Comparison of ENCODE assay signal across 15 cellular contexts in the genomic region with DNA sequence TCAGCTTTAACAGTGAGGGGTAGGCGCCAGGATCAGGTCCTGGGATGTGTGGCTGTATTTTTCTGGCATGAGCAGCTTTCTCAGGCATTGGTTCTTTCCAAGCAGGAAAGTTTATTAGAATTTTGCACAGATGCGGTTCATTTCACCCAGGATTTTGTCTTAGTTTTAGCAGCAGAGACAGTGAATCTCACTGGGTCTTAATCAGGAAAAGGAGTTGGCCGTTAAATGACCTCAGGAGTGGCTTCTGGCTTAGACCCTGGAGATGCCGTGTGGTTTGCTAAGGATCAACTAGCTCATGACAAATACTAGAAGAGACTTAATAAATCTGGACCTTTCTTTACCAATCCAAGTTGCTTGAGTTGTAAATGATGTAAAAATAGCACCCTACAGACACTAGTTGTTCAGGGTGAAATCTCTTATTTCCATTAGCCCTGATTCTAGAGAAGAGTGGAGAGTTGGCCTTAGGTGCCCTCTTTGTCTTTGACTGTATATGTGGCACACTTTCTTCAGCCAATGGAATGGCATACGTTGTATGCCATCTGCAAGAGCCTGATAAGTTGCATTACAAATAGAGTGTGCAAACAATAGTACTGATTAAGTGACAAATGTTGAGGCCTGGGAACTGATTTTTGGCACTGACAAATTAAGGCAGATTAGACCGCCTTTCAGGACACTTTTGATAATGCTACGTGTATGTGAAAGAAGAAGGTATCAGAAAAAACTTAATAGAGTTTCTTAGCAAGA. TPM values are rescaled to one million over a fixed set of nuclear protein-coding genes. Genes with fewer than 3 reads are reported as not detected.
DNase-seq lines count a peak whose midpoint lies in the region; ATAC-seq, FAIRE-seq and TF ChIP-seq lines count a peak whose summit lies in the region.
"Had no signal": no experiment of that assay in that cellular context is flagged by ENCODE, and none has a peak within 500 bp of the region (broad histone marks: within the 10 kb centered on the region; RNA-seq: fewer than 3 reads in every experiment).

No MANE protein-coding gene starts in this region.

- H4K20me1 ChIP-seq in SU-DHL-6 (ENCODE audit: low read depth, low read length): no peaks in the 10 kb centered on the region

- H2BK5ac ChIP-seq in mesenchymal stem cell (ENCODE audit: low read depth, low read length, poor library complexity, severe bottlenecking): no peak overlapping the region

- H2AFZ ChIP-seq in SU-DHL-6 (ENCODE audit: low read depth, low read length, severe bottlenecking) (no peak overlapping the region), mesenchymal stem cell (ENCODE audit: low read depth, low read length) (no peak overlapping the region)

- peaks cover 31% of the 10 kb centered on the region for H3K4me1 Mint-ChIP-seq in activated CD4-positive, alpha-beta T cell treated with anti-CD3 and anti-CD28 coated beads, Interleukin-2, amount 10 ng/mL, durations not matched to agents 7 days and 5 days
- peaks cover 58% of the 10 kb centered on the region for H3K4me1 Mint-ChIP-seq in CD8-positive, alpha-beta T cell (ENCODE audit: low read depth)

- H3K27me3 ChIP-seq in SU-DHL-6 (ENCODE audit: low read length) (no peaks in the 10 kb centered on the region), mesenchymal stem cell (ENCODE audit: control insufficient read depth in 1 of 2, insufficient read depth in 1 of 2, low read length in 2 of 2) (no peaks in the 10 kb centered on the region), tibial artery (no peaks in the 10 kb centered on the region)
- no peaks in the 10 kb centered on the region for H3K27me3 ChIP-seq in CD8-positive, alpha-beta T cell (ENCODE audit: insufficient read depth, low read length)

- no peak overlapping the region for H2BK120ac ChIP-seq in mesenchymal stem cell (ENCODE audit: low read depth, low read length)

- peak overlapping the region; percentile 85 for H3K4me2 ChIP-seq in SU-DHL-6 (ENCODE audit: low read depth, low read length, poor library complexity, severe bottlenecking)
- H3K4me2 ChIP-seq in mesenchymal stem cell (ENCODE audit: low read length, poor library complexity, severe bottlenecking): no peak overlapping the region

- H3K14ac ChIP-seq in mesenchymal stem cell (ENCODE audit: low read length in 2 of 2): no peak overlapping the region

- H3K79me1 ChIP-seq in mesenchymal stem cell (replicated peaks; ENCODE audit: low read length, poor library complexity, severe bottlenecking): peaks cover 2% of the 10 kb centered on the region

- H3K36me3 ChIP-seq in SU-DHL-6 (ENCODE audit: low read length) (no peaks in the 10 kb centered on the region), mesenchymal stem cell (ENCODE audit: control insufficient read depth in 1 of 2, insufficient read depth in 2 of 2, low read depth in 1 of 2, low read length in 2 of 2) (no peaks in the 10 kb centered on the region), tibial artery (no peaks in the 10 kb centered on the region)
- no peaks in the 10 kb centered on the region for H3K36me3 ChIP-seq in CD8-positive, alpha-beta T cell (ENCODE audit: insufficient read depth, low read length)

- peak; percentile 43 for FAIRE-seq in GM12891 (lab: Jason Lieb, UNC)

- H3K79me2 ChIP-seq in SU-DHL-6 (ENCODE audit: insufficient read depth, low read length): peaks cover 76% of the 10 kb centered on the region

- H3K4me3 ChIP-seq in SU-DHL-6 (ENCODE audit: insufficient read depth, low read length, poor library complexity, severe bottlenecking) (no peak overlapping the region), mesenchymal stem cell (ENCODE audit: insufficient read depth in 1 of 2, low read depth in 1 of 2, low read length in 2 of 2) (no peak overlapping the region), tibial artery (no peak overlapping the region)
- H3K4me3 ChIP-seq in CD8-positive, alpha-beta T cell (ENCODE audit: low read depth, low read length): no peak overlapping the region

- no peak overlapping the region for H2BK15ac ChIP-seq in mesenchymal stem cell (ENCODE audit: low read depth, poor library complexity, severe bottlenecking)

- no peak overlapping the region for H2AK5ac ChIP-seq in mesenchymal stem cell (ENCODE audit: low read length, severe bottlenecking)

- H3F3A ChIP-seq in SU-DHL-6 (ENCODE audit: insufficient read depth): peaks cover 14% of the 10 kb centered on the region; the same call in 1 of the 2 replicates

- POLR2A ChIA-PET in activated CD4-positive, alpha-beta T cell treated with anti-CD3 and anti-CD28 coated beads, Interleukin-2, amount 10 ng/mL, durations not matched to agents 7 days and 5 days (lab: Charles Lee): no interaction called here
- POLR2A ChIA-PET in CD8-positive, alpha-beta T cell (lab: Charles Lee): interaction anchor here (1.6 kb wide), 1 partner anchor 58 kb away, joined by 3 read pairs; no protein-coding TSS in a partner anchor

- H3K9me3 Mint-ChIP-seq in activated CD4-positive, alpha-beta T cell treated with anti-CD3 and anti-CD28 coated beads, Interleukin-2, amount 10 ng/mL, durations not matched to agents 7 days and 5 days: no peaks in the 10 kb centered on the region
- H3K9me3 Mint-ChIP-seq in CD8-positive, alpha-beta T cell: no peaks in the 10 kb centered on the region
- H3K9me3 Mint-ChIP-seq: activated CD4-positive, alpha-beta memory T cell treated with anti-CD3 and anti-CD28 coated beads for 36 hours; activated T-helper 17 cell treated with anti-CD3 and anti-CD28 coated beads, Interleukin-2, amount 50 U/mL, for 72 hours; stimulated activated effector memory CD8-positive, alpha-beta T cell treated with anti-CD3 and anti-CD28 coated beads, Interleukin-12 subunit alpha, Interleukin-12 subunit beta, amount 100 ng/mL, for 72 hours; T-helper 2 cell treated with Interferon-gamma antibody and Interleukin-4, amounts not matched to agents 5 μg/mL and 100 μg/mL, for 36 hours had no signal

- TF ChIP-seq CTCF in SU-DHL-6 (IDR thresholded peaks at IDR 0.05; ENCODE audit: insufficient read depth, low read length, poor library complexity, severe bottlenecking) (no peak), tibial artery (IDR thresholded peaks at IDR 0.05) (no peak)
- TF ChIP-seq CTCF in CD8-positive, alpha-beta T cell (IDR thresholded peaks at IDR 0.05): no peak

- no peak overlapping the region for H4K91ac ChIP-seq in mesenchymal stem cell (ENCODE audit: low read length)

- ATAC-seq in CD8-positive, alpha-beta T cell: no peak
- ATAC-seq: activated T-helper 17 cell treated with anti-CD3 and anti-CD28 coated beads, Interleukin-2, amount 50 U/mL, for 72 hours; stimulated activated effector memory CD8-positive, alpha-beta T cell treated with anti-CD3 and anti-CD28 coated beads, Interleukin-12 subunit alpha, Interleukin-12 subunit beta, amount 100 ng/mL, for 72 hours had no signal

- DNase-seq in GM12891 (ENCODE audit: insufficient read length, low spot score): no peak
- DNase-seq in mesenchymal stem cell: peak; percentile 31
- no peak for DNase-seq in tibial artery
- DNase-seq in activated CD4-positive, alpha-beta T cell treated with anti-CD3 and anti-CD28 coated beads, Interleukin-2, amount 10 ng/mL, durations not matched to agents 7 days and 5 days: no peak
- DNase-seq in CD8-positive, alpha-beta T cell: no peak
- no peak for DNase-seq in T-helper 2 cell
- DNase-seq: activated CD4-positive, alpha-beta memory T cell treated with anti-CD3 and anti-CD28 coated beads for 36 hours; midbrain; NCI-H1417; RPMI8226; stimulated activated CD4-positive, alpha-beta T cell treated with anti-CD3 and anti-CD28 coated beads, Interleukin-4, amount 100 ng/mL, for 1 hour had no signal

- H3K4me3 Mint-ChIP-seq in activated CD4-positive, alpha-beta T cell treated with anti-CD3 and anti-CD28 coated beads, Interleukin-2, amount 10 ng/mL, durations not matched to agents 7 days and 5 days: no peak overlapping the region
- H3K4me3 Mint-ChIP-seq in CD8-positive, alpha-beta T cell: no peak overlapping the region
- H3K4me3 Mint-ChIP-seq: activated CD4-positive, alpha-beta memory T cell treated with anti-CD3 and anti-CD28 coated beads for 36 hours; activated T-helper 17 cell treated with anti-CD3 and anti-CD28 coated beads, Interleukin-2, amount 50 U/mL, for 72 hours; stimulated activated effector memory CD8-positive, alpha-beta T cell treated with anti-CD3 and anti-CD28 coated beads, Interleukin-12 subunit alpha, Interleukin-12 subunit beta, amount 100 ng/mL, for 72 hours; T-helper 2 cell treated with Interferon-gamma antibody and Interleukin-4, amounts not matched to agents 5 μg/mL and 100 μg/mL, for 36 hours had no signal

- peak overlapping the region; percentile 33 for H3K27ac ChIP-seq in SU-DHL-6 (ENCODE audit: low read depth, low read length)
- peak overlapping the region; percentile 46 for H3K27ac ChIP-seq in mesenchymal stem cell (ENCODE audit: low read length, poor library complexity, severe bottlenecking)
- peak overlapping the region; percentile 63 for H3K27ac ChIP-seq in tibial artery
- H3K27ac ChIP-seq in CD8-positive, alpha-beta T cell (ENCODE audit: low read depth, low read length): no peak overlapping the region

- H3K9me3 ChIP-seq in SU-DHL-6 (ENCODE audit: insufficient read depth, low read length) (no peaks in the 10 kb centered on the region), mesenchymal stem cell (ENCODE audit: control insufficient read depth, low read length) (no peaks in the 10 kb centered on the region), tibial artery (no peaks in the 10 kb centered on the region)
- H3K9me3 ChIP-seq in CD8-positive, alpha-beta T cell (ENCODE audit: low read length): no peaks in the 10 kb centered on the region

- H3K27ac Mint-ChIP-seq in activated CD4-positive, alpha-beta T cell treated with anti-CD3 and anti-CD28 coated beads, Interleukin-2, amount 10 ng/mL, durations not matched to agents 7 days and 5 days: no peak overlapping the region
- no peak overlapping the region for H3K27ac Mint-ChIP-seq in CD8-positive, alpha-beta T cell
- H3K27ac Mint-ChIP-seq: activated CD4-positive, alpha-beta memory T cell treated with anti-CD3 and anti-CD28 coated beads for 36 hours; activated T-helper 17 cell treated with anti-CD3 and anti-CD28 coated beads, Interleukin-2, amount 50 U/mL, for 72 hours; stimulated activated effector memory CD8-positive, alpha-beta T cell treated with anti-CD3 and anti-CD28 coated beads, Interleukin-12 subunit alpha, Interleukin-12 subunit beta, amount 100 ng/mL, for 72 hours; T-helper 2 cell treated with Interferon-gamma antibody and Interleukin-4, amounts not matched to agents 5 μg/mL and 100 μg/mL, for 36 hours had no signal

- H3K36me3 Mint-ChIP-seq in activated CD4-positive, alpha-beta T cell treated with anti-CD3 and anti-CD28 coated beads, Interleukin-2, amount 10 ng/mL, durations not matched to agents 7 days and 5 days (ENCODE audit: low read depth): peaks cover 3% of the 10 kb centered on the region
- no peaks in the 10 kb centered on the region for H3K36me3 Mint-ChIP-seq in CD8-positive, alpha-beta T cell
- H3K36me3 Mint-ChIP-seq: activated CD4-positive, alpha-beta memory T cell treated with anti-CD3 and anti-CD28 coated beads for 36 hours; stimulated activated effector memory CD8-positive, alpha-beta T cell treated with anti-CD3 and anti-CD28 coated beads, Interleukin-12 subunit alpha, Interleukin-12 subunit beta, amount 100 ng/mL, for 72 hours had no signal

- CTCF ChIA-PET in activated CD4-positive, alpha-beta T cell treated with anti-CD3 and anti-CD28 coated beads, Interleukin-2, amount 10 ng/mL, durations not matched to agents 7 days and 5 days (lab: Charles Lee): interaction anchor here (1.5 kb wide), 1 partner anchor 17 kb away, joined by 5 read pairs; no protein-coding TSS in a partner anchor
- CTCF ChIA-PET in CD8-positive, alpha-beta T cell (lab: Charles Lee): interaction anchor here (2.0 to 2.6 kb wide), 2 partner anchors 9 to 35 kb away, joined by 5 to 7 read pairs; no protein-coding TSS in a partner anchor

- WGBS in mesenchymal stem cell: 96% methylated on average over 6 of the region's 7 CpGs

- no peak for TF ChIP-seq POLR2A in GM12891 (IDR thresholded peaks at IDR 0.05; ENCODE audit: low read depth, low read length)

- H3K4me1 ChIP-seq in mesenchymal stem cell (ENCODE audit: control insufficient read depth, insufficient read depth, low read depth, low read length): peaks cover 12% of the 10 kb centered on the region
- H3K4me1 ChIP-seq in tibial artery: peaks cover 0 to 89% (median 39%) of the 10 kb centered on the region in 4 donors
- H3K4me1 ChIP-seq in CD8-positive, alpha-beta T cell (ENCODE audit: insufficient read depth, low read length): peaks cover 3% of the 10 kb centered on the region

- no peak overlapping the region for H3K4ac ChIP-seq in mesenchymal stem cell (ENCODE audit: low read depth in 1 of 2, low read length in 2 of 2)

- intact Hi-C loops in tibial artery (cut with DNase I; ENCODE audit: low total_unique reads): no loop called here
- intact Hi-C loops in CD8-positive, alpha-beta T cell (cut with DNase I, micrococcal nuclease): no loop called here

- H3K18ac ChIP-seq in mesenchymal stem cell (ENCODE audit: low read depth in 1 of 2, low read length in 2 of 2): no peak overlapping the region

- no peaks in the 10 kb centered on the region for H3K9me2 ChIP-seq in SU-DHL-6 (replicated peaks; ENCODE audit: insufficient read depth, low read length)

- H2BK12ac ChIP-seq in mesenchymal stem cell (ENCODE audit: low read length in 2 of 2): no peak overlapping the region

- H3K9ac ChIP-seq in SU-DHL-6 (ENCODE audit: low read length): no peak overlapping the region
- no peak overlapping the region for H3K9ac ChIP-seq in mesenchymal stem cell (ENCODE audit: low read length)

- H3K23ac ChIP-seq in mesenchymal stem cell (ENCODE audit: low read length in 2 of 2): no peak overlapping the region

- H3K27me3 Mint-ChIP-seq in activated CD4-positive, alpha-beta T cell treated with anti-CD3 and anti-CD28 coated beads, Interleukin-2, amount 10 ng/mL, durations not matched to agents 7 days and 5 days: no peaks in the 10 kb centered on the region
- H3K27me3 Mint-ChIP-seq in CD8-positive, alpha-beta T cell (ENCODE audit: low read depth): no peaks in the 10 kb centered on the region
- H3K27me3 Mint-ChIP-seq: activated CD4-positive, alpha-beta memory T cell treated with anti-CD3 and anti-CD28 coated beads for 36 hours; activated T-helper 17 cell treated with anti-CD3 and anti-CD28 coated beads, Interleukin-2, amount 50 U/mL, for 72 hours had no signal

- H4K8ac ChIP-seq in mesenchymal stem cell (ENCODE audit: low read length): no peak overlapping the region

RNA-seq across cellular contexts. Expression of gene LRCH1, which starts 34.0 kb away (rescaled TPM):
- polyA plus RNA-seq in GM12891 (2012; ENCODE audit: low read depth, missing spikeins): 19.9 TPM
- polyA plus RNA-seq in mesenchymal stem cell (2013, experiment 1 of 2): 8.2 TPM
- polyA plus RNA-seq in mesenchymal stem cell (2013, experiment 2 of 2): 7.9 TPM
- 10 to 100 TPM; 17.4 to 18.2 TPM for total RNA-seq in activated CD4-positive, alpha-beta T cell treated with anti-CD3 and anti-CD28 coated beads, Interleukin-2, amount 10 ng/mL, durations not matched to agents 7 days and 5 days
- 10 to 100 TPM; 10.8 to 13.7 TPM for total RNA-seq in CD8-positive, alpha-beta T cell
